Comparison of ENCODE assay signal across 21 cellular contexts in genomic region chr22:38867496-38868285, GRCh38. TPM values are rescaled to one million over a fixed set of nuclear protein-coding genes. Genes with fewer than 3 reads are reported as not detected.
DNase-seq lines count a peak whose midpoint lies in the region; FAIRE-seq and TF ChIP-seq lines count a peak whose summit lies in the region.
"Had no signal": no experiment of that assay in that cellular context is flagged by ENCODE, and none has a peak within 500 bp of the region (broad histone marks: within the 10 kb centered on the region; RNA-seq: fewer than 3 reads in every experiment).

No MANE protein-coding gene starts in this region.

- no peak for DNase-seq in activated naive CD4-positive, alpha-beta T cell treated with anti-CD3 and anti-CD28 coated beads for 36 hours
- DNase-seq in activated naive CD4-positive, alpha-beta T cell (lab: John Stamatoyannopoulos, UW), result no peak
- DNase-seq in RWPE1 (ENCODE audit: low spot score) (no peak), superior temporal gyrus (ENCODE audit: extremely low spot score) (peak; percentile 6), osteocyte (ENCODE audit: extremely low spot score, unreplicated experiment) (no peak), NCI-H345 treated with DMSO at 0.1 percent for 48 hours (lab: John Stamatoyannopoulos, UW; ENCODE audit: unreplicated experiment) (no peak), RCC 7860 (ENCODE audit: low spot score) (no peak)
- DNase-seq: activated CD4-positive, CD25-positive, alpha-beta regulatory T cell; H7; hippocampal formation; NCI-H1417 treated with DMSO at 0.1 percent for 48 hours; NCI-H748 treated with DMSO at 0.1 percent for 48 hours; OCI-M1; SJCRH30 had no signal

- no peaks in the 10 kb centered on the region for H3K9me3 Mint-ChIP-seq in activated naive CD4-positive, alpha-beta T cell treated with anti-CD3 and anti-CD28 coated beads for 36 hours
- H3K9me3 Mint-ChIP-seq in osteocyte (ENCODE audit: unreplicated experiment), result no peaks in the 10 kb centered on the region
- H3K9me3 Mint-ChIP-seq: activated T-helper 2 cell treated with anti-CD3 and anti-CD28 coated beads, Interferon-gamma antibody, Interleukin-2, Interleukin-4, amounts not matched to agents 10 μg/mL and 5 μg/mL and 100 μg/mL, durations not matched to agents 14 hours and 24 hours and 36 hours; CD4-positive, alpha-beta T cell; naive thymus-derived CD4-positive, alpha-beta T cell; T-helper 2 cell treated with Interferon-gamma antibody and Interleukin-4, amounts not matched to agents 5 μg/mL and 100 μg/mL, for 36 hours had no signal

- peaks cover 41% of the 10 kb centered on the region for H3K4me1 Mint-ChIP-seq in activated naive CD4-positive, alpha-beta T cell treated with anti-CD3 and anti-CD28 coated beads for 36 hours (ENCODE audit: low read depth)
- peaks cover 22% of the 10 kb centered on the region for H3K4me1 Mint-ChIP-seq in osteocyte (ENCODE audit: unreplicated experiment)

- intact Hi-C loops in activated naive CD4-positive, alpha-beta T cell treated with anti-CD3 and anti-CD28 coated beads for 36 hours (cut with micrococcal nuclease), result loop anchor here (2.0 kb wide), 1 partner anchor 109 kb away; no protein-coding TSS in a partner anchor

- POLR2A ChIA-PET in RWPE1 (lab: Yijun Ruan, JAX; ENCODE audit: low non-redundant PET), result no interaction called here

- CTCF ChIA-PET in activated naive CD4-positive, alpha-beta T cell treated with anti-CD3 and anti-CD28 coated beads for 36 hours (lab: Charles Lee), result interaction anchor here (1.1 to 3.9 kb wide), 4 partner anchors 100 to 271 kb away, joined by 3 to 27 read pairs (median 4); no protein-coding TSS in a partner anchor
- CTCF ChIA-PET in RWPE1 (lab: Yijun Ruan, JAX), result interaction anchor here (0.6 kb wide), 3 partner anchors 101 to 659 kb away, joined by 3 to 7 read pairs (median 3); no protein-coding TSS in a partner anchor

- peak overlapping the region; percentile 15; the same call in 1 of the 2 replicates for H3K27ac ChIP-seq in RWPE1
- H3K27ac ChIP-seq: SJCRH30 had no signal

- no peaks in the 10 kb centered on the region for H3K9me3 ChIP-seq in endocrine pancreas (ENCODE audit: control insufficient read depth, low read length)
- H3K9me3 ChIP-seq: SJCRH30 had no signal

- peak overlapping the region; percentile 46 for H3K27ac Mint-ChIP-seq in activated naive CD4-positive, alpha-beta T cell treated with anti-CD3 and anti-CD28 coated beads for 36 hours
- H3K27ac Mint-ChIP-seq in osteocyte (ENCODE audit: unreplicated experiment), result no peak overlapping the region
- H3K27ac Mint-ChIP-seq: T-helper 2 cell treated with Interferon-gamma antibody and Interleukin-4, amounts not matched to agents 5 μg/mL and 100 μg/mL, for 36 hours had no signal

- H3K4me3 Mint-ChIP-seq in activated naive CD4-positive, alpha-beta T cell treated with anti-CD3 and anti-CD28 coated beads for 36 hours, result no peak overlapping the region
- no peak overlapping the region for H3K4me3 Mint-ChIP-seq in osteocyte (ENCODE audit: unreplicated experiment)
- H3K4me3 Mint-ChIP-seq: T-helper 2 cell treated with Interferon-gamma antibody and Interleukin-4, amounts not matched to agents 5 μg/mL and 100 μg/mL, for 36 hours had no signal

- H3K9ac ChIP-seq in endocrine pancreas (ENCODE audit: control insufficient read depth, insufficient read depth, low read length), result peak overlapping the region; percentile 5

- H3K36me3 Mint-ChIP-seq in activated naive CD4-positive, alpha-beta T cell treated with anti-CD3 and anti-CD28 coated beads for 36 hours (ENCODE audit: low read depth), result peaks cover 29% of the 10 kb centered on the region
- H3K36me3 Mint-ChIP-seq in osteocyte (ENCODE audit: unreplicated experiment), result peaks cover 10% of the 10 kb centered on the region

- peaks cover 10% of the 10 kb centered on the region for H3K4me1 ChIP-seq in endocrine pancreas (ENCODE audit: control insufficient read depth, insufficient read depth, low read length)

- TF ChIP-seq CTCF in RWPE1 (conservative IDR thresholded peaks at IDR 0.05; ENCODE audit: low read depth) (no peak), osteocyte (IDR thresholded peaks at IDR 0.05) (no peak)

- H3K27me3 Mint-ChIP-seq in activated naive CD4-positive, alpha-beta T cell treated with anti-CD3 and anti-CD28 coated beads for 36 hours (ENCODE audit: low read depth), result no peaks in the 10 kb centered on the region
- no peaks in the 10 kb centered on the region for H3K27me3 Mint-ChIP-seq in osteocyte (ENCODE audit: unreplicated experiment)
- H3K27me3 Mint-ChIP-seq: CD4-positive, alpha-beta T cell had no signal

- H3K27me3 ChIP-seq in endocrine pancreas (ENCODE audit: control insufficient read depth, insufficient read depth, low read length), result no peaks in the 10 kb centered on the region
- H3K27me3 ChIP-seq: SJCRH30 had no signal

- FAIRE-seq in RCC 7860 (lab: Jason Lieb, UNC), result no peak
- FAIRE-seq: colon, keratinocyte had no signal

- H3K36me3 ChIP-seq in endocrine pancreas (ENCODE audit: control insufficient read depth, insufficient read depth, low read length), result no peaks in the 10 kb centered on the region

- no peak overlapping the region for H3K4me3 ChIP-seq in endocrine pancreas (ENCODE audit: control insufficient read depth, insufficient read depth, low read length)
- H3K4me3 ChIP-seq: SJCRH30 had no signal

RNA-seq across cellular contexts. Expression of gene CBX6, which starts 4.3 kb away (rescaled TPM):
- total RNA-seq in activated naive CD4-positive, alpha-beta T cell treated with anti-CD3 and anti-CD28 coated beads for 36 hours, result 10 to 100 TPM; 91.4 to 93.5 TPM
- total RNA-seq in osteocyte, result 83.5 and 86.2 TPM in 2 replicates

RNA-seq across cellular contexts. Expression of gene NPTXR, which starts 23.9 kb away (rescaled TPM):
- 1 to 10 TPM; 1.4 to 1.5 TPM for total RNA-seq in activated naive CD4-positive, alpha-beta T cell treated with anti-CD3 and anti-CD28 coated beads for 36 hours
- 4.7 and 4.8 TPM in 2 replicates for total RNA-seq in osteocyte
